12 cellular contexts compared by ENCODE assay signal in the genomic region with DNA sequence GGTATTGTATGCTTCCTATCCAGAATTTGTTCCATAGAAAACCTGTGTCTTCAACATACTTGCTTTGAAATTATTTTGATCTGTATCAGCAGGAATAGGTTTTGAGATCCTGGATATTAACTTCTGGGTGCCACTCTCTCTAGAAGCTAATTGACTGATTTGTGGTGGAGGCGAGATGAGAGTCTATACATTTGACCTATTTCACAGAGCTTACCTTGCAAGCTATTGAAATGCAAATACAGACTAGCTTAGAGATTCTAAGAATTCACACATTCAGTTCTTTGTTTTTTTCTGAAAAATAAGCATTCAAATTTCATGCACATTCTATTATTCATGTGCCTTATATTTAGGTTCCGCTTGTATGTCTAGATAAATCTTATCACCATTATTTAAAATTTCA.
"Had no signal": no experiment of that assay in that cellular context is flagged by ENCODE, and none has a peak within 500 bp of the region (broad histone marks: within the 10 kb centered on the region; RNA-seq: fewer than 3 reads in every experiment).

No MANE protein-coding gene starts in this region.

- H3K4me1 ChIP-seq: body of pancreas, stomach had no signal

- H3K4me3 Mint-ChIP-seq: activated CD4-positive, alpha-beta T cell treated with anti-CD3 and anti-CD28 coated beads, Interleukin-2, amount 10 ng/mL, durations not matched to agents 7 days and 5 days; activated naive CD4-positive, alpha-beta T cell treated with anti-CD3 and anti-CD28 coated beads for 36 hours; nephron progenitor cell had no signal

- H3K9me3 Mint-ChIP-seq: activated naive CD4-positive, alpha-beta T cell treated with anti-CD3 and anti-CD28 coated beads for 36 hours; nephron progenitor cell had no signal

- H3K9me3 ChIP-seq: body of pancreas, stomach, thoracic aorta had no signal

- DNase-seq: activated CD4-positive, alpha-beta T cell treated with anti-CD3 and anti-CD28 coated beads, Interleukin-2, amount 10 ng/mL, durations not matched to agents 7 days and 5 days; activated naive CD4-positive, alpha-beta T cell treated with anti-CD3 and anti-CD28 coated beads for 36 hours; body of pancreas; central memory CD4-positive, alpha-beta T cell; cortex of kidney; effector CD8-positive, alpha-beta T cell; left colon; nephron progenitor cell; stimulated activated CD4-positive, alpha-beta T cell treated with anti-CD3 and anti-CD28 coated beads, Interleukin-2, amount 100 ng/mL, for 48 hours; stomach had no signal

- H3K36me3 ChIP-seq: stomach, thoracic aorta had no signal

- H3K27ac ChIP-seq: body of pancreas, stomach, thoracic aorta had no signal

- H3K27me3 ChIP-seq: body of pancreas, stomach had no signal

- H3K27me3 Mint-ChIP-seq: activated CD4-positive, alpha-beta T cell treated with anti-CD3 and anti-CD28 coated beads, Interleukin-2, amount 10 ng/mL, durations not matched to agents 7 days and 5 days had no signal

- H3K27ac Mint-ChIP-seq: activated CD4-positive, alpha-beta T cell treated with anti-CD3 and anti-CD28 coated beads, Interleukin-2, amount 10 ng/mL, durations not matched to agents 7 days and 5 days; activated naive CD4-positive, alpha-beta T cell treated with anti-CD3 and anti-CD28 coated beads for 36 hours had no signal

- ATAC-seq: body of pancreas, left colon had no signal

- H3K4me3 ChIP-seq: body of pancreas, lung, stomach, thoracic aorta had no signal
